Comparison of ENCODE assay signal across 38 cellular contexts in genomic region chr9:11708899-11709298, GRCh38.
"Had no signal": no experiment of that assay in that cellular context is flagged by ENCODE, and none has a peak within 500 bp of the region (broad histone marks: within the 10 kb centered on the region; RNA-seq: fewer than 3 reads in every experiment).

No MANE protein-coding gene starts in this region.

- H3K4me3 ChIP-seq: adrenal gland, ascending aorta, body of pancreas, breast epithelium, cardiac muscle cell had no signal

- DNase-seq: activated effector memory CD4-positive, alpha-beta T cell treated with anti-CD3 and anti-CD28 coated beads, Interleukin-2, amount 50 U/mL, for 16 hours; activated effector memory CD4-positive, alpha-beta T cell treated with Interleukin-2 at 50 U/mL for 16 hours; activated gamma-delta T cell; activated gamma-delta T cell treated with Interleukin-2 at 50 U/mL for 16 hours; activated naive CD4-positive, alpha-beta T cell; activated naive CD4-positive, alpha-beta T cell treated with anti-CD3 and anti-CD28 coated beads for 36 hours; activated naive CD4-positive, alpha-beta T cell treated with anti-CD3 and anti-CD28 coated beads, Interleukin-2, amount 10 ng/mL, durations not matched to agents 7 days and 5 days; activated naive CD4-positive, alpha-beta T cell treated with anti-CD3 and anti-CD28 coated beads, Interleukin-2, amount 50 U/mL, for 16 hours; activated naive CD4-positive, alpha-beta T cell treated with Interleukin-2 at 50 U/mL for 16 hours; activated naive CD8-positive, alpha-beta T cell treated with anti-CD3 and anti-CD28 coated beads for 36 hours; activated naive CD8-positive, alpha-beta T cell treated with anti-CD3 and anti-CD28 coated beads, Interleukin-2, amount 10 ng/mL, durations not matched to agents 7 days and 5 days; activated naive CD8-positive, alpha-beta T cell treated with anti-CD3 and anti-CD28 coated beads, Interleukin-2, amount 50 U/mL, for 24 hours; activated T-cell treated with anti-CD3 and anti-CD28 coated beads, Interleukin-2, amount 50 U/mL, for 1 hour; activated T-cell treated with anti-CD3 and anti-CD28 coated beads, Interleukin-2, amount 50 U/mL, for 24 hours; activated T-cell treated with anti-CD3 and anti-CD28 coated beads, Interleukin-2, amount 50 U/mL, for 4 hours; activated T-cell treated with anti-CD3 and anti-CD28 coated beads, Interleukin-2, amount 50 U/mL, for 48 hours; activated T-cell treated with anti-CD3 and anti-CD28 coated beads, Interleukin-2, amount 50 U/mL, for 72 hours; adrenal gland; amniotic stem cell; amygdala; anterior cingulate cortex; aorta; body of pancreas; brain microvascular endothelial cell; caudate nucleus; central memory CD4-positive, alpha-beta T cell; cerebellar nuclear complex had no signal

- H3K4me1 Mint-ChIP-seq: activated naive CD4-positive, alpha-beta T cell treated with anti-CD3 and anti-CD28 coated beads, Interleukin-2, amount 10 ng/mL, durations not matched to agents 7 days and 5 days; activated naive CD4-positive, alpha-beta T cell treated with anti-CD3 and anti-CD28 coated beads, Interleukin-2, amount 50 U/mL, for 24 hours; activated naive CD8-positive, alpha-beta T cell treated with anti-CD3 and anti-CD28 coated beads for 36 hours; activated naive CD8-positive, alpha-beta T cell treated with anti-CD3 and anti-CD28 coated beads, Interleukin-2, amount 10 ng/mL, durations not matched to agents 7 days and 5 days; activated naive CD8-positive, alpha-beta T cell treated with anti-CD3 and anti-CD28 coated beads, Interleukin-2, amount 50 U/mL, for 24 hours; activated T-helper 17 cell treated with anti-CD3 and anti-CD28 coated beads, Interleukin-2, amount 50 U/mL, for 72 hours; central memory CD8-positive, alpha-beta T cell had no signal

- H3K36me3 ChIP-seq: adrenal gland, ascending aorta, brain microvascular endothelial cell, breast epithelium, cardiac muscle cell had no signal

- H3K4me1 ChIP-seq: adrenal gland, ascending aorta, body of pancreas, breast epithelium had no signal

- H3K36me3 Mint-ChIP-seq: activated naive CD4-positive, alpha-beta T cell treated with anti-CD3 and anti-CD28 coated beads, Interleukin-2, amount 10 ng/mL, durations not matched to agents 7 days and 5 days; activated naive CD4-positive, alpha-beta T cell treated with anti-CD3 and anti-CD28 coated beads, Interleukin-2, amount 50 U/mL, for 24 hours; activated naive CD4-positive, alpha-beta T cell treated with anti-CD3 and anti-CD28 coated beads, Interleukin-2, amount 50 U/mL, for 72 hours; activated naive CD8-positive, alpha-beta T cell; activated naive CD8-positive, alpha-beta T cell treated with anti-CD3 and anti-CD28 coated beads for 36 hours; activated naive CD8-positive, alpha-beta T cell treated with anti-CD3 and anti-CD28 coated beads, Interleukin-2, amount 10 ng/mL, durations not matched to agents 7 days and 5 days; brain had no signal

- H3K9me3 Mint-ChIP-seq: central memory CD8-positive, alpha-beta T cell had no signal

- H3K27me3 Mint-ChIP-seq: activated naive CD4-positive, alpha-beta T cell treated with anti-CD3 and anti-CD28 coated beads, Interleukin-2, amount 10 ng/mL, durations not matched to agents 7 days and 5 days; activated naive CD4-positive, alpha-beta T cell treated with anti-CD3 and anti-CD28 coated beads, Interleukin-2, amount 50 U/mL, for 24 hours; activated naive CD8-positive, alpha-beta T cell; activated naive CD8-positive, alpha-beta T cell treated with anti-CD3 and anti-CD28 coated beads for 36 hours; activated naive CD8-positive, alpha-beta T cell treated with anti-CD3 and anti-CD28 coated beads, Interleukin-2, amount 10 ng/mL, durations not matched to agents 7 days and 5 days; activated naive CD8-positive, alpha-beta T cell treated with anti-CD3 and anti-CD28 coated beads, Interleukin-2, amount 50 U/mL, for 24 hours; activated T-cell treated with anti-CD3 and anti-CD28 coated beads, Interleukin-2, amount 50 U/mL, for 24 hours; activated T-helper 17 cell treated with anti-CD3 and anti-CD28 coated beads, Interleukin-2, amount 50 U/mL, for 72 hours; brain; central memory CD8-positive, alpha-beta T cell had no signal

- H3K4me3 Mint-ChIP-seq: activated naive CD4-positive, alpha-beta T cell treated with anti-CD3 and anti-CD28 coated beads for 36 hours; activated naive CD4-positive, alpha-beta T cell treated with anti-CD3 and anti-CD28 coated beads, Interleukin-2, amount 10 ng/mL, durations not matched to agents 7 days and 5 days; activated naive CD4-positive, alpha-beta T cell treated with anti-CD3 and anti-CD28 coated beads, Interleukin-2, amount 50 U/mL, for 24 hours; activated naive CD8-positive, alpha-beta T cell; activated naive CD8-positive, alpha-beta T cell treated with anti-CD3 and anti-CD28 coated beads for 36 hours; activated naive CD8-positive, alpha-beta T cell treated with anti-CD3 and anti-CD28 coated beads, Interleukin-2, amount 10 ng/mL, durations not matched to agents 7 days and 5 days; activated naive CD8-positive, alpha-beta T cell treated with anti-CD3 and anti-CD28 coated beads, Interleukin-2, amount 50 U/mL, for 24 hours; activated T-cell treated with anti-CD3 and anti-CD28 coated beads, Interleukin-2, amount 50 U/mL, for 24 hours; activated T-cell treated with anti-CD3 and anti-CD28 coated beads, Interleukin-2, amount 50 U/mL, for 4 hours; activated T-cell treated with anti-CD3 and anti-CD28 coated beads, Interleukin-2, amount 50 U/mL, for 72 hours; activated T-helper 1 cell treated with anti-CD3 and anti-CD28 coated beads, Interleukin-12 subunit alpha, Interleukin-12 subunit beta, Interleukin-2, Interleukin-4 antibody, amounts not matched to agents 30 ng/mL and 10 ng/mL and 1 ng/mL, durations not matched to agents 14 hours and 24 hours and 36 hours; activated T-helper 17 cell treated with anti-CD3 and anti-CD28 coated beads, Interleukin-2, amount 50 U/mL, for 72 hours; brain; central memory CD8-positive, alpha-beta T cell had no signal

- H3K27ac Mint-ChIP-seq: activated naive CD4-positive, alpha-beta T cell treated with anti-CD3 and anti-CD28 coated beads for 36 hours; activated naive CD4-positive, alpha-beta T cell treated with anti-CD3 and anti-CD28 coated beads, Interleukin-2, amount 10 ng/mL, durations not matched to agents 7 days and 5 days; activated naive CD4-positive, alpha-beta T cell treated with anti-CD3 and anti-CD28 coated beads, Interleukin-2, amount 50 U/mL, for 24 hours; activated naive CD4-positive, alpha-beta T cell treated with anti-CD3 and anti-CD28 coated beads, Interleukin-2, amount 50 U/mL, for 72 hours; activated naive CD8-positive, alpha-beta T cell; activated naive CD8-positive, alpha-beta T cell treated with anti-CD3 and anti-CD28 coated beads for 36 hours; activated naive CD8-positive, alpha-beta T cell treated with anti-CD3 and anti-CD28 coated beads, Interleukin-2, amount 10 ng/mL, durations not matched to agents 7 days and 5 days; activated naive CD8-positive, alpha-beta T cell treated with anti-CD3 and anti-CD28 coated beads, Interleukin-2, amount 50 U/mL, for 24 hours; activated T-cell treated with anti-CD3 and anti-CD28 coated beads, Interleukin-2, amount 50 U/mL, for 24 hours; activated T-cell treated with anti-CD3 and anti-CD28 coated beads, Interleukin-2, amount 50 U/mL, for 72 hours; activated T-helper 1 cell treated with anti-CD3 and anti-CD28 coated beads, Interleukin-12 subunit alpha, Interleukin-12 subunit beta, Interleukin-2, Interleukin-4 antibody, amounts not matched to agents 30 ng/mL and 10 ng/mL and 1 ng/mL, durations not matched to agents 14 hours and 24 hours and 36 hours; activated T-helper 17 cell treated with anti-CD3 and anti-CD28 coated beads, Interleukin-2, amount 50 U/mL, for 72 hours; activated T-helper 2 cell treated with anti-CD3 and anti-CD28 coated beads, Interferon-gamma antibody, Interleukin-2, Interleukin-4, amounts not matched to agents 10 μg/mL and 5 μg/mL and 100 μg/mL, durations not matched to agents 14 hours and 24 hours and 36 hours; brain had no signal

- H3K9me3 ChIP-seq: adrenal gland, ascending aorta, body of pancreas, breast epithelium had no signal

- H3K27ac ChIP-seq: adrenal gland, ascending aorta, body of pancreas, brain microvascular endothelial cell, breast epithelium, cardiac muscle cell had no signal

- ATAC-seq: activated naive CD4-positive, alpha-beta T cell treated with anti-CD3 and anti-CD28 coated beads, Interleukin-2, amount 50 U/mL, for 72 hours; activated naive CD8-positive, alpha-beta T cell treated with anti-CD3 and anti-CD28 coated beads, Interleukin-2, amount 50 U/mL, for 24 hours; activated T-cell treated with anti-CD3 and anti-CD28 coated beads, Interleukin-2, amount 50 U/mL, for 4 hours; activated T-cell treated with anti-CD3 and anti-CD28 coated beads, Interleukin-2, amount 50 U/mL, for 72 hours; activated T-helper 17 cell treated with anti-CD3 and anti-CD28 coated beads, Interleukin-2, amount 50 U/mL, for 72 hours; body of pancreas had no signal

- H3K27me3 ChIP-seq: adrenal gland, ascending aorta, body of pancreas, brain microvascular endothelial cell, breast epithelium, cardiac muscle cell had no signal
